ENCODE assay signal across 1 cellular context in genomic region chr15:59313703-59314332, GRCh38.
TF ChIP-seq lines count a peak whose summit lies in the region.

No MANE protein-coding gene starts in this region.

TF ChIP-seq in GM12878, 131 proteins besides CTCF, POLR2A, EP300 and RAD21 (continued from another document and continues in another):
- no peak for TF ChIP-seq NKRF (conservative IDR thresholded peaks at IDR 0.05)
- 0 out of 2 replicates have a peak, but pooled peaks have one; percentile 19 for TF ChIP-seq MAX (IDR thresholded peaks at IDR 0.05; ENCODE audit: low read depth, low read length)
- peak; percentile 65; the same call in 1 of the 2 replicates for TF ChIP-seq MXI1 (IDR thresholded peaks at IDR 0.05; ENCODE audit: low read depth, low read length)
- TF ChIP-seq LARP7 (IDR thresholded peaks at IDR 0.05), result no peak
- TF ChIP-seq SUPT20H (IDR thresholded peaks at IDR 0.05; ENCODE audit: borderline replicate concordance, control insufficient read depth, low read depth, low read length), result no peak
- 0 out of 2 replicates have a peak, but pooled peaks have one; percentile 77 for TF ChIP-seq ZNF592 (IDR thresholded peaks at IDR 0.05)
- TF ChIP-seq ZSCAN29 (IDR thresholded peaks at IDR 0.05), result no peak
- peak; percentile 96 for TF ChIP-seq NFIC (IDR thresholded peaks at IDR 0.05; ENCODE audit: low read depth, low read length)
- peak; percentile 91 for TF ChIP-seq ZNF24 (IDR thresholded peaks at IDR 0.05)
- peak; percentile 67; the same call in 1 of the 2 replicates for TF ChIP-seq PAX5 (IDR thresholded peaks at IDR 0.05; ENCODE audit: borderline replicate concordance, low read depth, low read length)
- peak; percentile 69 for TF ChIP-seq JUNB (IDR thresholded peaks at IDR 0.05)
- TF ChIP-seq MTA2 (IDR thresholded peaks at IDR 0.05; ENCODE audit: low read depth), result peak; percentile 83
- peak; percentile 96 for TF ChIP-seq EED (IDR thresholded peaks at IDR 0.05; ENCODE audit: low read depth)
- TF ChIP-seq RELA (IDR thresholded peaks at IDR 0.05; ENCODE audit: borderline replicate concordance, partially characterized antibody), result peak; percentile 92
- 0 out of 2 replicates have a peak, but pooled peaks have one; percentile 1 for TF ChIP-seq SPI1 (IDR thresholded peaks at IDR 0.05; ENCODE audit: borderline replicate concordance, insufficient read depth, low read depth, low read length)
- 0 out of 3 replicates have a peak, but pooled peaks have one; percentile 12 for TF ChIP-seq POU2F2 (IDR thresholded peaks at IDR 0.05; ENCODE audit: borderline replicate concordance, low read depth, low read length)
- no peak for TF ChIP-seq HSF1 (IDR thresholded peaks at IDR 0.05; ENCODE audit: low read depth, low read length)
- no peak for TF ChIP-seq CHD1 (IDR thresholded peaks at IDR 0.05; ENCODE audit: low read depth, low read length)
- TF ChIP-seq TBL1XR1 (IDR thresholded peaks at IDR 0.05; ENCODE audit: low read depth, low read length), result peak; percentile 81
- 0 out of 2 replicates have a peak, but pooled peaks have one; percentile 53 for TF ChIP-seq CHD2 (IDR thresholded peaks at IDR 0.05; ENCODE audit: borderline replicate concordance, low read depth, low read length)
- TF ChIP-seq ZNF687 (IDR thresholded peaks at IDR 0.05), result peak; percentile 86
- peak; percentile 68 for TF ChIP-seq BCL3 (IDR thresholded peaks at IDR 0.05; ENCODE audit: borderline replicate concordance, insufficient read depth, low read depth, low read length, poor library complexity, severe bottlenecking)
- no peak for TF ChIP-seq HDAC6 (IDR thresholded peaks at IDR 0.05; ENCODE audit: unreplicated experiment)
- no peak for TF ChIP-seq ZNF207 (IDR thresholded peaks at IDR 0.05; ENCODE audit: borderline replicate concordance)
- peak; percentile 95 for TF ChIP-seq MEF2A (IDR thresholded peaks at IDR 0.05; ENCODE audit: insufficient read depth, low read depth, low read length)
- TF ChIP-seq RUNX3 (IDR thresholded peaks at IDR 0.05; ENCODE audit: low read length), result peak; percentile 93
- TF ChIP-seq IRF5 (IDR thresholded peaks at IDR 0.05; ENCODE audit: borderline replicate concordance), result no peak
- TF ChIP-seq ZNF622 (IDR thresholded peaks at IDR 0.05), result no peak
- TF ChIP-seq RBBP5 (conservative IDR thresholded peaks at IDR 0.05), result no peak
- TF ChIP-seq PKNOX1 (IDR thresholded peaks at IDR 0.05), result 0 out of 2 replicates have a peak, but pooled peaks have one; percentile 32
- no peak for TF ChIP-seq ESRRA (IDR thresholded peaks at IDR 0.05; ENCODE audit: low read length)
- no peak for TF ChIP-seq KDM1A (IDR thresholded peaks at IDR 0.05; ENCODE audit: borderline replicate concordance)
- no peak for TF ChIP-seq NR2C1 (IDR thresholded peaks at IDR 0.05)
- TF ChIP-seq YBX1 (IDR thresholded peaks at IDR 0.05), result no peak
- peak; percentile 76 for TF ChIP-seq YY1 (IDR thresholded peaks at IDR 0.05; ENCODE audit: low read depth, low read length)
- peak; percentile 71; the same call in 1 of the 2 replicates for TF ChIP-seq CBFB (IDR thresholded peaks at IDR 0.05; ENCODE audit: low read depth)
- TF ChIP-seq ZBTB40 (IDR thresholded peaks at IDR 0.05; ENCODE audit: borderline replicate concordance), result no peak
- TF ChIP-seq CREM (IDR thresholded peaks at IDR 0.05; ENCODE audit: low read depth), result peak; percentile 57; the same call in 1 of the 2 replicates
- TF ChIP-seq ZNF384 (IDR thresholded peaks at IDR 0.05; ENCODE audit: borderline replicate concordance, low read depth, low read length), result no peak
- TF ChIP-seq BCL11A (IDR thresholded peaks at IDR 0.05; ENCODE audit: low read depth, low read length), result peak; percentile 69; the same call in 1 of the 2 replicates
- TF ChIP-seq IKZF1 (conservative IDR thresholded peaks at IDR 0.05), result peak; percentile 95
- peak; percentile 87 for TF ChIP-seq MEF2B (IDR thresholded peaks at IDR 0.05; ENCODE audit: partially characterized antibody, poor library complexity, severe bottlenecking)
- TF ChIP-seq NBN (IDR thresholded peaks at IDR 0.05), result no peak; the same call in 1 of the 2 replicates
